ENCODE assay signal across 1 cellular context in the genomic region with DNA sequence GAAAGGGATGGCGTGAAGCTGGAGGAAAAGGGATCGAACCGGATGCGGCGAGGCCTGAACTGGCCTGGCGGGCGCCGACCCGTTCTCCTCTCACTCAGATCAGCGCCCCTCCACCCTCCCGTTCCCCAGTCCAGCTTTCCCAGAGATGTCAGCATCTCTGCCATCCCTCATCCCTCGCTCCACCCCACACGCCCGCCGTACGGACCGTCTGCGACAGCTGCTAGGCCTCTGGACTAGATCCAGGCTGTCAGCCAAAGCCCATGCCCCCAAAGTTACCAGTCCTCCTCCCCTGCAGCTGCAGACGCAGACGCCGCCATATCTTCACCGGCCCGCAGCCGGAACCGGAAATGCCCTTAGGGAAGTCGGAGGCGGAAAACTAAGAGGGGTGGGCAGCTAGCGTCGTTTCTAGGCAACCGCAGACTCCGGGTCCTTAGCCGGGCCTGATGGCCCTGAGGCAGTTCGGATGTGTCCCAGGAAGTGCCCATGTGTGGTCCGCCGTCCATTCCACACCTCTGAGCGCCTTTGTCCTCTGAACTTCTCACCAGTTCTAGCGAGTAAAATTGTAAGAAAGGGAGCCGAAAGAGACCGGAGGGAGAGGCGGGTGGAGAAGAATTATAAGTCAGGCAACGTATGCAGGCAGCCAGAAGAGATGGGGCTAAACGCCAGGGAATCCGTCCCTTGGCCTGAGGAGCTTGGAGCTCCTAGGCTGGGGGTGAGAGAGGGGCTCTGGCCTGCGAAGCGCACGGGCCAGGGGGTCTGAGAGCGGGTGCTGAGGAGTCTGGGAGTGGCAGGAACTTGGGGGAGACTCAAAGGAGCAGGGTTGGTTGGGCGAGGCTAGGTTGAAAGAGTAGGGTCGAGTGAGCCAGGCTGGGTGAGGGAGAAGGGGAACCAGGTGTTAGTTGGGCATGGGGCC.
A peak's percentile ranks its signal among the peaks of the same experiment; 100 is the strongest.
TF ChIP-seq lines count a peak whose summit lies in the region.

A gene with protein sequence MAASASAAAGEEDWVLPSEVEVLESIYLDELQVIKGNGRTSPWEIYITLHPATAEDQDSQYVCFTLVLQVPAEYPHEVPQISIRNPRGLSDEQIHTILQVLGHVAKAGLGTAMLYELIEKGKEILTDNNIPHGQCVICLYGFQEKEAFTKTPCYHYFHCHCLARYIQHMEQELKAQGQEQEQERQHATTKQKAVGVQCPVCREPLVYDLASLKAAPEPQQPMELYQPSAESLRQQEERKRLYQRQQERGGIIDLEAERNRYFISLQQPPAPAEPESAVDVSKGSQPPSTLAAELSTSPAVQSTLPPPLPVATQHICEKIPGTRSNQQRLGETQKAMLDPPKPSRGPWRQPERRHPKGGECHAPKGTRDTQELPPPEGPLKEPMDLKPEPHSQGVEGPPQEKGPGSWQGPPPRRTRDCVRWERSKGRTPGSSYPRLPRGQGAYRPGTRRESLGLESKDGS (minus strand): TSS at position 349 of the 913 bp plus-strand sequence. CDS start 32 bp downstream, at position 317.
A gene with protein sequence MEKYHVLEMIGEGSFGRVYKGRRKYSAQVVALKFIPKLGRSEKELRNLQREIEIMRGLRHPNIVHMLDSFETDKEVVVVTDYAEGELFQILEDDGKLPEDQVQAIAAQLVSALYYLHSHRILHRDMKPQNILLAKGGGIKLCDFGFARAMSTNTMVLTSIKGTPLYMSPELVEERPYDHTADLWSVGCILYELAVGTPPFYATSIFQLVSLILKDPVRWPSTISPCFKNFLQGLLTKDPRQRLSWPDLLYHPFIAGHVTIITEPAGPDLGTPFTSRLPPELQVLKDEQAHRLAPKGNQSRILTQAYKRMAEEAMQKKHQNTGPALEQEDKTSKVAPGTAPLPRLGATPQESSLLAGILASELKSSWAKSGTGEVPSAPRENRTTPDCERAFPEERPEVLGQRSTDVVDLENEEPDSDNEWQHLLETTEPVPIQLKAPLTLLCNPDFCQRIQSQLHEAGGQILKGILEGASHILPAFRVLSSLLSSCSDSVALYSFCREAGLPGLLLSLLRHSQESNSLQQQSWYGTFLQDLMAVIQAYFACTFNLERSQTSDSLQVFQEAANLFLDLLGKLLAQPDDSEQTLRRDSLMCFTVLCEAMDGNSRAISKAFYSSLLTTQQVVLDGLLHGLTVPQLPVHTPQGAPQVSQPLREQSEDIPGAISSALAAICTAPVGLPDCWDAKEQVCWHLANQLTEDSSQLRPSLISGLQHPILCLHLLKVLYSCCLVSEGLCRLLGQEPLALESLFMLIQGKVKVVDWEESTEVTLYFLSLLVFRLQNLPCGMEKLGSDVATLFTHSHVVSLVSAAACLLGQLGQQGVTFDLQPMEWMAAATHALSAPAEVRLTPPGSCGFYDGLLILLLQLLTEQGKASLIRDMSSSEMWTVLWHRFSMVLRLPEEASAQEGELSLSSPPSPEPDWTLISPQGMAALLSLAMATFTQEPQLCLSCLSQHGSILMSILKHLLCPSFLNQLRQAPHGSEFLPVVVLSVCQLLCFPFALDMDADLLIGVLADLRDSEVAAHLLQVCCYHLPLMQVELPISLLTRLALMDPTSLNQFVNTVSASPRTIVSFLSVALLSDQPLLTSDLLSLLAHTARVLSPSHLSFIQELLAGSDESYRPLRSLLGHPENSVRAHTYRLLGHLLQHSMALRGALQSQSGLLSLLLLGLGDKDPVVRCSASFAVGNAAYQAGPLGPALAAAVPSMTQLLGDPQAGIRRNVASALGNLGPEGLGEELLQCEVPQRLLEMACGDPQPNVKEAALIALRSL (N-terminal part only) (plus strand): TSS at position 433 of the 913 bp plus-strand sequence. CDS start 744 bp downstream, outside the sequence.

TF ChIP-seq in HepG2, 621 proteins besides CTCF, POLR2A, EP300 and RAD21 (continued from another document and continues in another):
- TF ChIP-seq, protein P1, sequence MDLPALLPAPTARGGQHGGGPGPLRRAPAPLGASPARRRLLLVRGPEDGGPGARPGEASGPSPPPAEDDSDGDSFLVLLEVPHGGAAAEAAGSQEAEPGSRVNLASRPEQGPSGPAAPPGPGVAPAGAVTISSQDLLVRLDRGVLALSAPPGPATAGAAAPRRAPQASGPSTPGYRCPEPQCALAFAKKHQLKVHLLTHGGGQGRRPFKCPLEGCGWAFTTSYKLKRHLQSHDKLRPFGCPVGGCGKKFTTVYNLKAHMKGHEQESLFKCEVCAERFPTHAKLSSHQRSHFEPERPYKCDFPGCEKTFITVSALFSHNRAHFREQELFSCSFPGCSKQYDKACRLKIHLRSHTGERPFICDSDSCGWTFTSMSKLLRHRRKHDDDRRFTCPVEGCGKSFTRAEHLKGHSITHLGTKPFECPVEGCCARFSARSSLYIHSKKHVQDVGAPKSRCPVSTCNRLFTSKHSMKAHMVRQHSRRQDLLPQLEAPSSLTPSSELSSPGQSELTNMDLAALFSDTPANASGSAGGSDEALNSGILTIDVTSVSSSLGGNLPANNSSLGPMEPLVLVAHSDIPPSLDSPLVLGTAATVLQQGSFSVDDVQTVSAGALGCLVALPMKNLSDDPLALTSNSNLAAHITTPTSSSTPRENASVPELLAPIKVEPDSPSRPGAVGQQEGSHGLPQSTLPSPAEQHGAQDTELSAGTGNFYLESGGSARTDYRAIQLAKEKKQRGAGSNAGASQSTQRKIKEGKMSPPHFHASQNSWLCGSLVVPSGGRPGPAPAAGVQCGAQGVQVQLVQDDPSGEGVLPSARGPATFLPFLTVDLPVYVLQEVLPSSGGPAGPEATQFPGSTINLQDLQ (CRISPR knock-in tag; IDR thresholded peaks at IDR 0.05) = no peak
- TF ChIP-seq KAT8 (CRISPR knock-in tag; IDR thresholded peaks at IDR 0.05) = peak; percentile 97
- TF ChIP-seq SALL1 (CRISPR knock-in tag; IDR thresholded peaks at IDR 0.05) = peak; percentile 73
- 0 out of 2 replicates have a peak, but pooled peaks have one; percentile 51 for TF ChIP-seq TBP (CRISPR knock-in tag; IDR thresholded peaks at IDR 0.05)
- TF ChIP-seq ZMAT3 (CRISPR knock-in tag; conservative IDR thresholded peaks at IDR 0.05) = 0 out of 2 replicates have a peak, but pooled peaks have one; percentile 10
- TF ChIP-seq, protein P2, sequence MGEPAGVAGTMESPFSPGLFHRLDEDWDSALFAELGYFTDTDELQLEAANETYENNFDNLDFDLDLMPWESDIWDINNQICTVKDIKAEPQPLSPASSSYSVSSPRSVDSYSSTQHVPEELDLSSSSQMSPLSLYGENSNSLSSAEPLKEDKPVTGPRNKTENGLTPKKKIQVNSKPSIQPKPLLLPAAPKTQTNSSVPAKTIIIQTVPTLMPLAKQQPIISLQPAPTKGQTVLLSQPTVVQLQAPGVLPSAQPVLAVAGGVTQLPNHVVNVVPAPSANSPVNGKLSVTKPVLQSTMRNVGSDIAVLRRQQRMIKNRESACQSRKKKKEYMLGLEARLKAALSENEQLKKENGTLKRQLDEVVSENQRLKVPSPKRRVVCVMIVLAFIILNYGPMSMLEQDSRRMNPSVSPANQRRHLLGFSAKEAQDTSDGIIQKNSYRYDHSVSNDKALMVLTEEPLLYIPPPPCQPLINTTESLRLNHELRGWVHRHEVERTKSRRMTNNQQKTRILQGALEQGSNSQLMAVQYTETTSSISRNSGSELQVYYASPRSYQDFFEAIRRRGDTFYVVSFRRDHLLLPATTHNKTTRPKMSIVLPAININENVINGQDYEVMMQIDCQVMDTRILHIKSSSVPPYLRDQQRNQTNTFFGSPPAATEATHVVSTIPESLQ (CRISPR knock-in tag; conservative IDR thresholded peaks at IDR 0.05) = 0 out of 2 replicates have a peak, but pooled peaks have one; percentile 32
- peak; percentile 57 for TF ChIP-seq U2AF1 (optimal IDR thresholded peaks at IDR 0.05; ENCODE audit: low read depth, low read length)
- TF ChIP-seq ZEB1 (IDR thresholded peaks at IDR 0.05; ENCODE audit: insufficient replicate concordance, low read depth) = peak; percentile 51
- TF ChIP-seq ZNF773 (CRISPR knock-in tag; IDR thresholded peaks at IDR 0.05; ENCODE audit: borderline replicate concordance) = 0 out of 2 replicates have a peak, but pooled peaks have one; percentile 19
- TF ChIP-seq ELF4 (CRISPR knock-in tag; IDR thresholded peaks at IDR 0.05; ENCODE audit: borderline replicate concordance) = peak; percentile 69; the same call in 1 of the 2 replicates
- TF ChIP-seq MXD4 (CRISPR knock-in tag; IDR thresholded peaks at IDR 0.05) = peak; percentile 82
- no peak for TF ChIP-seq ZNF629 (CRISPR knock-in tag; conservative IDR thresholded peaks at IDR 0.05)
- TF ChIP-seq ZNF232 (CRISPR knock-in tag; IDR thresholded peaks at IDR 0.05; ENCODE audit: borderline replicate concordance) = 0 out of 2 replicates have a peak, but pooled peaks have one; percentile 54
- TF ChIP-seq, protein P3, sequence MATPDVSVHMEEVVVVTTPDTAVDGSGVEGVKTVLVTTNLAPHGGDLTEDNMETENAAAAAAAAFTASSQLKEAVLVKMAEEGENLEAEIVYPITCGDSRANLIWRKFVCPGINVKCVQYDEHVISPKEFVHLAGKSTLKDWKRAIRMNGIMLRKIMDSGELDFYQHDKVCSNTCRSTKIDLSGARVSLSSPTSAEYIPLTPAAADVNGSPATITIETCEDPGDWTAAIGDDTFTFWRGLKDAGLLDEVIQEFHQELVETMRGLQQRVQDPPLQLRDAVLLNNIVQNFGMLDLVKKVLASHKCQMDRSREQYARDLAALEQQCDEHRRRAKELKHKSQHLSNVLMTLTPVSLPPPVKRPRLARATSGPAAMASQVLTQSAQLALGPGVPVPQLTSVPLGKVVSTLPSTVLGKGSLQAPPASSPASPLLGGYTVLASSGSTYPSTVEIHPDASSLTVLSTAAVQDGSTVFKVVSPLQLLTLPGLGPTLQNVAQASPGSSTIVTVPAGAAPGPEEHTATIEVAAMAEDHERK (CRISPR knock-in tag; IDR thresholded peaks at IDR 0.05; ENCODE audit: low read depth) = 0 out of 2 replicates have a peak, but pooled peaks have one; percentile 39
- TF ChIP-seq KDM1A (CRISPR knock-in tag; IDR thresholded peaks at IDR 0.05) = 0 out of 2 replicates have a peak, but pooled peaks have one; percentile 53
- TF ChIP-seq ZFP1 (CRISPR knock-in tag; IDR thresholded peaks at IDR 0.05) = peak; percentile 48; the same call in 1 of the 2 replicates
- peak; percentile 78 for TF ChIP-seq ATF7-NPFF (CRISPR knock-in tag; IDR thresholded peaks at IDR 0.05; ENCODE audit: low read depth)
- TF ChIP-seq ZNF33A (CRISPR knock-in tag; IDR thresholded peaks at IDR 0.05; ENCODE audit: borderline replicate concordance) = no peak
- no peak; the same call in 1 of the 2 replicates for TF ChIP-seq ZNF768 (CRISPR knock-in tag; IDR thresholded peaks at IDR 0.05)
- no peak for TF ChIP-seq ZNF282 (IDR thresholded peaks at IDR 0.05; ENCODE audit: partially characterized antibody)
- TF ChIP-seq TAF1 (CRISPR knock-in tag; IDR thresholded peaks at IDR 0.05) = peak; percentile 92
- peak; percentile 90; the same call in 1 of the 2 replicates for TF ChIP-seq ZNF230 (CRISPR knock-in tag; IDR thresholded peaks at IDR 0.05)
- TF ChIP-seq SAP130 (CRISPR knock-in tag; IDR thresholded peaks at IDR 0.05; ENCODE audit: low read depth) = peak; percentile 100
- no peak for TF ChIP-seq NFYC (CRISPR knock-in tag; IDR thresholded peaks at IDR 0.05)
- TF ChIP-seq, protein P4, sequence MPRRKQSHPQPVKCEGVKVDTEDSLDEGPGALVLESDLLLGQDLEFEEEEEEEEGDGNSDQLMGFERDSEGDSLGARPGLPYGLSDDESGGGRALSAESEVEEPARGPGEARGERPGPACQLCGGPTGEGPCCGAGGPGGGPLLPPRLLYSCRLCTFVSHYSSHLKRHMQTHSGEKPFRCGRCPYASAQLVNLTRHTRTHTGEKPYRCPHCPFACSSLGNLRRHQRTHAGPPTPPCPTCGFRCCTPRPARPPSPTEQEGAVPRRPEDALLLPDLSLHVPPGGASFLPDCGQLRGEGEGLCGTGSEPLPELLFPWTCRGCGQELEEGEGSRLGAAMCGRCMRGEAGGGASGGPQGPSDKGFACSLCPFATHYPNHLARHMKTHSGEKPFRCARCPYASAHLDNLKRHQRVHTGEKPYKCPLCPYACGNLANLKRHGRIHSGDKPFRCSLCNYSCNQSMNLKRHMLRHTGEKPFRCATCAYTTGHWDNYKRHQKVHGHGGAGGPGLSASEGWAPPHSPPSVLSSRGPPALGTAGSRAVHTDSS (CRISPR knock-in tag; conservative IDR thresholded peaks at IDR 0.05) = no peak
- no peak for TF ChIP-seq JARID2 (CRISPR knock-in tag; IDR thresholded peaks at IDR 0.05; ENCODE audit: insufficient replicate concordance)
- TF ChIP-seq, protein P5, sequence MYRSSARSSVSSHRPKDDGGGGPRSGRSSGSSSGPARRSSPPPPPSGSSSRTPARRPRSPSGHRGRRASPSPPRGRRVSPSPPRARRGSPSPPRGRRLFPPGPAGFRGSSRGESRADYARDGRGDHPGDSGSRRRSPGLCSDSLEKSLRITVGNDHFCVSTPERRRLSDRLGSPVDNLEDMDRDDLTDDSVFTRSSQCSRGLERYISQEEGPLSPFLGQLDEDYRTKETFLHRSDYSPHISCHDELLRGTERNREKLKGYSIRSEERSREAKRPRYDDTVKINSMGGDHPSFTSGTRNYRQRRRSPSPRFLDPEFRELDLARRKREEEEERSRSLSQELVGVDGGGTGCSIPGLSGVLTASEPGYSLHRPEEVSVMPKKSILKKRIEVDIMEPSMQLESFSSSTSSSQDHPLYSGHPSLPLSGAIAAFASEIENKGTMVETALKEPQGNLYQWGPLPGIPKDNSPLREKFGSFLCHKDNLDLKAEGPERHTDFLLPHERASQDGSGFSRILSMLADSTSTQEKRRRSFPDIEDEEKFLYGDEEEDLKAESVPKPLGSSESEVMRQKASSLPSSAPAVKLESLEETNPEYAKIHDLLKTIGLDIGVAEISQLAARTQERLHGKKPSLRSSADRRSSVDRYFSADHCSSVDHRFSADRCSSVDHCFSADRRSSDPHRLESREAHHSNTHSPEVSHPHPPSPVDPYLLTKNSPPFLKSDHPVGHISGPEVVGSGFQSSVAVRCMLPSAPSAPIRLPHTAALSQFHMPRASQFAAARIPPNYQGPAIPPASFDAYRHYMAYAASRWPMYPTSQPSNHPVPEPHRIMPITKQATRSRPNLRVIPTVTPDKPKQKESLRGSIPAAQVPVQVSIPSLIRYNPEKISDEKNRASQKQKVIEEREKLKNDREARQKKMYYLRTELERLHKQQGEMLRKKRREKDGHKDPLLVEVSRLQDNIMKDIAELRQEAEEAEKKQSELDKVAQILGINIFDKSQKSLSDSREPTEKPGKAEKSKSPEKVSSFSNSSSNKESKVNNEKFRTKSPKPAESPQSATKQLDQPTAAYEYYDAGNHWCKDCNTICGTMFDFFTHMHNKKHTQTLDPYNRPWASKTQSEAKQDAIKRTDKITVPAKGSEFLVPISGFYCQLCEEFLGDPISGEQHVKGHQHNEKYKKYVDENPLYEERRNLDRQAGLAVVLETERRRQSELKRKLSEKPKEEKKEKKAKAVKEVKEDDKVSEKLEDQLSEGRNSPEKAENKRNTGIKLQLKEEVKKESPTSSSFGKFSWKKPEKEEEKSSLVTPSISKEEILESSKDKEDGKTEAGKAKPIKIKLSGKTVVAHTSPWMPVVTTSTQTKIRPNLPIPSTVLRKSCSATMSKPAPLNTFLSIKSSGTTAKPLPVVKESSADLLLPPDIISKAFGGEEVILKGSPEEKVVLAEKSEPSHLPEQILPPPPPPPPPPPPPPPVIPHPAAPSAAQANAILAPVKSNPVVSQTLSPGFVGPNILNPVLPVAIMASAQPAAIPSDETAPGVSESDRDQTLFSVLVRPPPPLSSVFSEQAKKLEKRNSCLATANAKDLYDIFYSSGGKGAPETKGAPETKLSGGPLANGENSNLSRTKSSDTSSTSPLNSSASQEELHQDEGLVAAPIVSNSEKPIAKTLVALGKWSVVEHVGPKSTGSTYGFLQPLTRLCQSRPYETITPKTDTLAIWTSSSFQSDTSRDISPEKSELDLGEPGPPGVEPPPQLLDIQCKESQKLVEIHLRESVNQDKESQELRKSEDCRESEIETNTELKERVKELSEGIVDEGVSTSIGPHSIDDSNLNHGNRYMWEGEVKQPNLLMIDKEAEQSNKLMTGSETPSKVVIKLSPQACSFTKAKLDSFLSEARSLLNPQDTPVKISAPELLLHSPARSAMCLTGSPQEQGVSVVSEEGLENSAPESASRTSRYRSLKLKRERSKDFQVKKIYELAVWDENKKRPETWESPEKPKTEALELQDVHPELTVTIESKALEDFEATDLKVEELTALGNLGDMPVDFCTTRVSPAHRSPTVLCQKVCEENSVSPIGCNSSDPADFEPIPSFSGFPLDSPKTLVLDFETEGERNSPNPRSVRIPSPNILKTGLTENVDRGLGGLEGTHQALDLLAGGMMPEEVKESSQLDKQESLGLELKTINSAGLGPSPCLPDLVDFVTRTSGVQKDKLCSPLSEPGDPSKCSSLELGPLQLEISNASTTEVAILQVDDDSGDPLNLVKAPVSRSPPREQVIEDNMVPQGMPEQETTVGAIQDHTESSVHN (CRISPR knock-in tag; IDR thresholded peaks at IDR 0.05) = no peak; the same call in 1 of the 2 replicates
